Comparison of ENCODE assay signal across 13 cellular contexts in genomic region chr3:72836923-72837322, GRCh38. TPM values are rescaled to one million over a fixed set of nuclear protein-coding genes. Genes with fewer than 3 reads are reported as not detected.
DNase-seq lines count a peak whose midpoint lies in the region; ATAC-seq and TF ChIP-seq lines count a peak whose summit lies in the region.
"Had no signal": no experiment of that assay in that cellular context is flagged by ENCODE, and none has a peak within 500 bp of the region (broad histone marks: within the 10 kb centered on the region; RNA-seq: fewer than 3 reads in every experiment).

No MANE protein-coding gene starts in this region.

- no peak for ATAC-seq in activated CD8-positive, alpha-beta T cell treated with anti-CD3 and anti-CD28 coated beads, Interleukin-2, amount 10 ng/mL, durations not matched to agents 7 days and 5 days

- no peaks in the 10 kb centered on the region for H3K9me3 Mint-ChIP-seq in activated CD8-positive, alpha-beta T cell treated with anti-CD3 and anti-CD28 coated beads, Interleukin-2, amount 10 ng/mL, durations not matched to agents 7 days and 5 days (ENCODE audit: insufficient read depth)
- no peaks in the 10 kb centered on the region for H3K9me3 Mint-ChIP-seq in CD4-positive, alpha-beta memory T cell

- H3K36me3 Mint-ChIP-seq in activated CD8-positive, alpha-beta T cell treated with anti-CD3 and anti-CD28 coated beads, Interleukin-2, amount 10 ng/mL, durations not matched to agents 7 days and 5 days (ENCODE audit: low read depth) = peaks cover 36% of the 10 kb centered on the region
- H3K36me3 Mint-ChIP-seq in CD4-positive, alpha-beta memory T cell = peaks cover 40 to 64% of the 10 kb centered on the region in 2 donors

- H3K27ac ChIP-seq in esophagus muscularis mucosa (replicated peaks in 1 of 4) (peak overlapping the region in 1 of 4 donors; percentile 52), thyroid gland (peak overlapping the region in 1 of 3 donors; percentile 36)
- H3K27ac ChIP-seq in CD4-positive, alpha-beta memory T cell (ENCODE audit: low read depth, low read length) = no peak overlapping the region

- 68% methylated on average over 3 of the region's 3 CpGs for WGBS in esophagus muscularis mucosa
- WGBS in thyroid gland, 2 donors = 36 to 38% methylated on average over 3 of the region's 3 CpGs

- CTCF ChIA-PET in activated CD8-positive, alpha-beta T cell treated with anti-CD3 and anti-CD28 coated beads, Interleukin-2, amount 10 ng/mL, durations not matched to agents 7 days and 5 days (lab: Charles Lee) = interaction anchor here (1.1 kb wide), 1 partner anchor 10 kb away, joined by 3 read pairs; no protein-coding TSS in a partner anchor
- CTCF ChIA-PET in CD4-positive, alpha-beta memory T cell (lab: Charles Lee; ENCODE audit: partially characterized antibody) = interaction anchor here (2.1 to 2.6 kb wide), 2 partner anchors 14 to 171 kb away, joined by 9 to 10 read pairs; no protein-coding TSS in a partner anchor

- H3K27me3 ChIP-seq in esophagus muscularis mucosa (no peaks in the 10 kb centered on the region), thyroid gland (no peaks in the 10 kb centered on the region)
- H3K27me3 ChIP-seq in CD4-positive, alpha-beta memory T cell (ENCODE audit: insufficient read depth, low read length) = no peaks in the 10 kb centered on the region

- no peaks in the 10 kb centered on the region for H3K27me3 Mint-ChIP-seq in activated CD8-positive, alpha-beta T cell treated with anti-CD3 and anti-CD28 coated beads, Interleukin-2, amount 10 ng/mL, durations not matched to agents 7 days and 5 days (ENCODE audit: low read depth)
- H3K27me3 Mint-ChIP-seq in CD4-positive, alpha-beta memory T cell = no peaks in the 10 kb centered on the region

- no peak overlapping the region for H3K27ac Mint-ChIP-seq in activated CD8-positive, alpha-beta T cell treated with anti-CD3 and anti-CD28 coated beads, Interleukin-2, amount 10 ng/mL, durations not matched to agents 7 days and 5 days
- H3K27ac Mint-ChIP-seq in CD4-positive, alpha-beta memory T cell = no peak overlapping the region
- H3K27ac Mint-ChIP-seq: endodermal cell had no signal

- no peaks in the 10 kb centered on the region for H3K4me1 Mint-ChIP-seq in activated CD8-positive, alpha-beta T cell treated with anti-CD3 and anti-CD28 coated beads, Interleukin-2, amount 10 ng/mL, durations not matched to agents 7 days and 5 days (ENCODE audit: low read depth)
- peaks cover 0 to 4% (median 2%) of the 10 kb centered on the region in 4 donors for H3K4me1 Mint-ChIP-seq in CD4-positive, alpha-beta memory T cell
- H3K4me1 Mint-ChIP-seq: endodermal cell, neural crest cell had no signal

- no peak overlapping the region for H3K4me3 ChIP-seq in esophagus muscularis mucosa
- no peak overlapping the region for H3K4me3 ChIP-seq in thyroid gland (replicated peaks in 1 of 3)
- no peak overlapping the region for H3K4me3 ChIP-seq in CD4-positive, alpha-beta memory T cell (ENCODE audit: low read length in 2 of 2)

- H3K4me1 ChIP-seq in esophagus muscularis mucosa (peaks cover 5 to 19% (median 15%) of the 10 kb centered on the region in 4 donors), thyroid gland (peaks cover 3 to 5% of the 10 kb centered on the region in 2 donors)
- no peaks in the 10 kb centered on the region for H3K4me1 ChIP-seq in CD4-positive, alpha-beta memory T cell (ENCODE audit: insufficient read depth, low read length)

- POLR2A ChIA-PET in activated CD8-positive, alpha-beta T cell treated with anti-CD3 and anti-CD28 coated beads, Interleukin-2, amount 10 ng/mL, durations not matched to agents 7 days and 5 days (lab: Charles Lee) = interaction anchor here (0.7 kb wide), 1 partner anchor 11 kb away, joined by 4 read pairs; the partner anchor contains the start of gene SHQ1
- POLR2A ChIA-PET in CD4-positive, alpha-beta memory T cell (lab: Charles Lee; ENCODE audit: partially characterized antibody) = no interaction called here

- intact Hi-C loops in esophagus muscularis mucosa (cut with DNase I) = no loop called here
- intact Hi-C loops in thyroid gland (cut with DNase I) = no loop called here
- intact Hi-C loops in CD4-positive, alpha-beta memory T cell (cut with micrococcal nuclease) = no loop called here

- peak; percentile 14 for DNase-seq in NCI-H2029 (lab: John Stamatoyannopoulos, UW)
- DNase-seq in NCI-H2029 treated with DMSO at 0.1 percent for 48 hours (lab: John Stamatoyannopoulos, UW) = no peak
- no peak for DNase-seq in esophagus muscularis mucosa (ENCODE audit: extremely low spot score)
- peak; percentile 89 for DNase-seq in medulla oblongata (ENCODE audit: extremely low spot score)
- DNase-seq in thyroid gland = peak; percentile 93 to 96
- no peak for DNase-seq in activated CD8-positive, alpha-beta T cell treated with anti-CD3 and anti-CD28 coated beads, Interleukin-2, amount 10 ng/mL, durations not matched to agents 7 days and 5 days
- DNase-seq in CD4-positive, alpha-beta memory T cell = no peak
- no peak for DNase-seq in islet precursor cell
- DNase-seq: activated CD4-positive, alpha-beta T cell treated with anti-CD3 and anti-CD28 coated beads for 1 hour; activated T-cell treated with anti-CD3 and anti-CD28 coated beads for 4 hours; endodermal cell; glutamatergic neuron had no signal

- H3K9me3 ChIP-seq in esophagus muscularis mucosa (no peaks in the 10 kb centered on the region), thyroid gland (no peaks in the 10 kb centered on the region)
- no peaks in the 10 kb centered on the region for H3K9me3 ChIP-seq in CD4-positive, alpha-beta memory T cell (ENCODE audit: control insufficient read depth in 1 of 2, low read length in 2 of 2)

- no peak overlapping the region for H3K4me3 Mint-ChIP-seq in activated CD8-positive, alpha-beta T cell treated with anti-CD3 and anti-CD28 coated beads, Interleukin-2, amount 10 ng/mL, durations not matched to agents 7 days and 5 days
- no peak overlapping the region for H3K4me3 Mint-ChIP-seq in CD4-positive, alpha-beta memory T cell
- H3K4me3 Mint-ChIP-seq: endodermal cell, neural crest cell had no signal

- peaks cover 12 to 58% (median 37%) of the 10 kb centered on the region in 4 donors for H3K36me3 ChIP-seq in esophagus muscularis mucosa
- H3K36me3 ChIP-seq in thyroid gland = peaks cover 0 to 7% of the 10 kb centered on the region in 2 donors
- peaks cover 26% of the 10 kb centered on the region for H3K36me3 ChIP-seq in CD4-positive, alpha-beta memory T cell (ENCODE audit: insufficient read depth, low read length)

- TF ChIP-seq CTCF in esophagus muscularis mucosa (IDR thresholded peaks at IDR 0.05) (peak in 2 of 3 experiments; percentile 21 to 31), thyroid gland (IDR thresholded peaks at IDR 0.05) (peak in 4 of 6 experiments; percentile 19 to 55 (median 34))

- TF ChIP-seq EP300 in esophagus muscularis mucosa (IDR thresholded peaks at IDR 0.05) = no peak

- no peak for TF ChIP-seq POLR2A in esophagus muscularis mucosa (IDR thresholded peaks at IDR 0.05; ENCODE audit: low read depth)
- TF ChIP-seq POLR2A in thyroid gland (IDR thresholded peaks at IDR 0.05) = no peak

RNA-seq across cellular contexts. Expression of gene SHQ1, which starts 11.3 kb away (rescaled TPM):
- total RNA-seq in esophagus muscularis mucosa = 10 to 100 TPM in 3 of 4 donors, 1 to 10 TPM in 1; 8.7 to 19.9 (median 12.4) TPM
- 10 to 100 TPM; 17.7 to 33.7 (median 26.3) TPM for total RNA-seq in thyroid gland
- total RNA-seq in activated CD8-positive, alpha-beta T cell treated with anti-CD3 and anti-CD28 coated beads, Interleukin-2, amount 10 ng/mL, durations not matched to agents 7 days and 5 days = 10 to 100 TPM; 27.2 to 28.0 TPM
- total RNA-seq in CD4-positive, alpha-beta memory T cell = 10 to 100 TPM; 28.7 to 31.2 TPM
- 10 to 100 TPM in 1 of 2 donors, 1 to 10 TPM in 1; 6.6 to 23.4 TPM for polyA plus RNA-seq in CD4-positive, alpha-beta memory T cell

RNA-seq across cellular contexts. Expression of gene GXYLT2, which starts 50.9 kb away (rescaled TPM):
- total RNA-seq in esophagus muscularis mucosa (1 to 10 TPM; 5.0 to 9.8 (median 7.6) TPM), thyroid gland (10 to 100 TPM; 16.2 to 23.6 (median 19.6) TPM)
- total RNA-seq in activated CD8-positive, alpha-beta T cell treated with anti-CD3 and anti-CD28 coated beads, Interleukin-2, amount 10 ng/mL, durations not matched to agents 7 days and 5 days = not detected
- total RNA-seq in CD4-positive, alpha-beta memory T cell = not detected
- not detected for polyA plus RNA-seq in CD4-positive, alpha-beta memory T cell

Comparison
In these comparisons a context has a peak if more than half of its experiments do, and no peak if none do; other contexts are left out.
1. DNase-seq: peak in NCI-H2029 (single experiment), medulla oblongata (single experiment) and thyroid gland (2 of 2); none in NCI-H2029 treated with DMSO at 0.1 percent for 48 hours (single experiment), esophagus muscularis mucosa (single experiment), activated CD8-positive, alpha-beta T cell treated with anti-CD3 and anti-CD28 coated beads, Interleukin-2, amount 10 ng/mL, durations not matched to agents 7 days and 5 days (single experiment), CD4-positive, alpha-beta memory T cell (0 of 5) and islet precursor cell (single experiment).
2. RNA of gene GXYLT2, which starts 50.9 kb away (total RNA-seq): 16.2 to 23.6 TPM in thyroid gland and 5.0 to 9.8 TPM in esophagus muscularis mucosa; not detected in activated CD8-positive, alpha-beta T cell treated with anti-CD3 and anti-CD28 coated beads, Interleukin-2, amount 10 ng/mL, durations not matched to agents 7 days and 5 days and not detected in CD4-positive, alpha-beta memory T cell; every median in the first group is over 4 times any median in the second.